In genomic region chr1:201740609-201741231, GRCh38 we compare ENCODE assay signal across 8 cellular contexts.
DNase-seq lines count a peak whose midpoint lies in the region; ATAC-seq and TF ChIP-seq lines count a peak whose summit lies in the region.

No MANE protein-coding gene starts in this region.

- BruUV-seq in Calu3 (replicated peaks; lab: Mats Ljungman, UMichigan) = no TSS peak

- peaks cover 9% of the 10 kb centered on the region for H3K27me3 Mint-ChIP-seq in Calu3 (ENCODE audit: unreplicated experiment)
- H3K27me3 Mint-ChIP-seq in osteocyte (ENCODE audit: unreplicated experiment) = no peaks in the 10 kb centered on the region

- H3K36me3 Mint-ChIP-seq in Calu3 (ENCODE audit: insufficient read depth, unreplicated experiment) = peaks cover 21% of the 10 kb centered on the region
- H3K36me3 Mint-ChIP-seq in osteocyte (ENCODE audit: unreplicated experiment) = peaks cover 21% of the 10 kb centered on the region

- DNase-seq in Calu3 = no peak
- DNase-seq in SKM-1 (lab: John Stamatoyannopoulos, UW; ENCODE audit: unreplicated experiment) = peak; percentile 85
- DNase-seq in fibroblast of the aortic adventitia (ENCODE audit: low read depth) = no peak
- DNase-seq in osteocyte (ENCODE audit: extremely low spot score, unreplicated experiment) = no peak
- DNase-seq in NCI-H2171 treated with DMSO at 0.1 percent for 48 hours (lab: John Stamatoyannopoulos, UW) = no peak
- DNase-seq in GM10266 (ENCODE audit: extremely low spot score) = no peak
- no peak for DNase-seq in foreskin melanocyte

- CTCF ChIA-PET in Calu3 (lab: Charles Lee) = interaction anchor here (0.5 to 1.5 kb wide), 7 partner anchors 10 to 65 kb away, joined by 3 to 7 read pairs (median 4); no protein-coding TSS in a partner anchor

- no peak for ATAC-seq in GM18873 (IDR thresholded peaks at IDR 0.05; ENCODE audit: low FRiP score, unreplicated experiment)

- H3K4me3 ChIP-seq in fibroblast of the aortic adventitia (ENCODE audit: low read depth, low read length) = peak overlapping the region; percentile 76

- H3K4me1 Mint-ChIP-seq in Calu3 (ENCODE audit: low read depth, unreplicated experiment) (peaks cover 17% of the 10 kb centered on the region), osteocyte (ENCODE audit: unreplicated experiment) (peaks cover 82% of the 10 kb centered on the region)

- no peaks in the 10 kb centered on the region for H3K9me3 Mint-ChIP-seq in Calu3 (ENCODE audit: low read depth, unreplicated experiment)
- H3K9me3 Mint-ChIP-seq in osteocyte (ENCODE audit: unreplicated experiment) = no peaks in the 10 kb centered on the region

- H3K4me3 Mint-ChIP-seq in Calu3 (ENCODE audit: low read depth, unreplicated experiment) = peak overlapping the region; percentile 74
- peak overlapping the region; percentile 99 for H3K4me3 Mint-ChIP-seq in osteocyte (ENCODE audit: unreplicated experiment)

- H3K27ac Mint-ChIP-seq in Calu3 (ENCODE audit: unreplicated experiment) = no peak overlapping the region
- H3K27ac Mint-ChIP-seq in osteocyte (ENCODE audit: unreplicated experiment) = peak overlapping the region; percentile 99

- TF ChIP-seq CTCF in Calu3 (IDR thresholded peaks at IDR 0.05; ENCODE audit: unreplicated experiment) = no peak
- TF ChIP-seq CTCF in fibroblast of the aortic adventitia (IDR thresholded peaks at IDR 0.05; ENCODE audit: insufficient read depth, low read length) = no peak
- TF ChIP-seq CTCF in osteocyte (IDR thresholded peaks at IDR 0.05) = no peak
- TF ChIP-seq CTCF in GM10266 (IDR thresholded peaks at IDR 0.05; ENCODE audit: control insufficient read depth, insufficient read depth, low read depth, missing control alignments) = no peak

- intact Hi-C loops in Calu3 (cut with micrococcal nuclease; ENCODE audit: unreplicated experiment) = no loop called here
